In the genomic region with DNA sequence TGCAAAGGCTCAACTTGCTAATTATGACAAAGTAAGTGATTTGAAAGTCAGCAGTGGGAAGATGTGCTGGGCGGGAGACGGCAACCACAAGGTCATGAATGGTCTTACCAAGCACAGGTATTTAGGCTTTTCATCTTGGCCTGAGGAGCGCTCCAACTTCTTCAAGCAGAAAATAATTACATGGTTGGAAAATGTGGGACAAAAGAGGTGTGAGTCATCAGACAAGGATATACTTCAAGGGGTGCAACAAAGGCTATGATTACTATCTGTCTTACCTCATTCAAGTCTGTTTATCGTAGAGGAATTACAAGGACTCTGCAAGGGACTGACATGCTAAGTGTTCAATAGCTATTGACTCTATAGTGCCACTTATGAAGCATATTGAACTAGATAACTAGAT, we compare ENCODE assay signal across 18 cellular contexts.
"Had no signal": no experiment of that assay in that cellular context is flagged by ENCODE, and none has a peak within 500 bp of the region (broad histone marks: within the 10 kb centered on the region; RNA-seq: fewer than 3 reads in every experiment).

No MANE protein-coding gene starts in this region.

- ATAC-seq: foreskin keratinocyte, left cardiac atrium, pancreas, right cardiac atrium had no signal

- DNase-seq: effector CD4-positive, alpha-beta T cell; endodermal cell; erythroblast; foreskin keratinocyte; immature natural killer cell; kidney; left cardiac atrium; mesendoderm; naive B cell; occipital lobe; pancreas; right cardiac atrium; small intestine; stimulated activated CD4-positive, alpha-beta T cell treated with anti-CD3 and anti-CD28 coated beads, Interleukin-12 subunit alpha, Interleukin-12 subunit beta, amount 100 ng/mL, for 4 hours; stimulated activated naive CD4-positive, alpha-beta T cell; stomach; substantia nigra; trophoblast cell had no signal
